In the genomic region with DNA sequence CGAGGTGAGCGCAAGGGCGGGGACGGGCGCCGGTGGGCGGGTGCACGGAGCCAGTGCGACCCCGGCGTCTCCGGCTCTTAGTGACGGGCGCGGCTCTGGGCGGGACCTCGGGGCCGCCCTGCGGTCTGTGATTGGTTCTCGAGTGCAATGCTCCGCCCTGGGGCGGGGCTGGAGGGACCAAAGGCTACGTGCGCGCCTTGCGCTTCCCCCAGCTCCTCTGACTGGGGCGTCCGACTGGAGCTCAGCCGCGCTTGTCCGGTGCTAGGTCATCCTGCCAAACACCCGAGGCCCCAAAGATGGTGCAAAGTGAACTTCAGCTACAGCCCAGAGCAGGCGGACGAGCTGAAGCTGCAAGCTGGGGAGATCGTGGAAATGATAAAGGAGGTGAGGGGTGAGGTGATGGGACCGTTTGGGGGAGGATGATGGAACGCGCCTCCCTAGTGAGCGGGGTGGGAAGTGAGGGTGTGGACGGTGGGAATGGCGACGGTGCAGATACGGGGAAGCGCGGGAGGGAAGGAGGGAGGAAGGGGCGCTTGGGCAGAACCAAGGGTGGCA, we compare ENCODE assay signal across 1 cellular context.
TF ChIP-seq lines count a peak whose summit lies in the region.

No MANE protein-coding gene starts in this region.

TF ChIP-seq in HepG2, 621 proteins besides CTCF, POLR2A, EP300 and RAD21 (continued from another document and continues in another):
- TF ChIP-seq ZNF567 (CRISPR knock-in tag; IDR thresholded peaks at IDR 0.05; ENCODE audit: borderline replicate concordance) (no peak), SOX6 (IDR thresholded peaks at IDR 0.05) (no peak), SOX6 (CRISPR knock-in tag; IDR thresholded peaks at IDR 0.05) (no peak), ZNF292 (CRISPR knock-in tag; IDR thresholded peaks at IDR 0.05; ENCODE audit: borderline replicate concordance, low read depth) (no peak), IKZF1 (IDR thresholded peaks at IDR 0.05) (no peak), RORA (CRISPR knock-in tag; IDR thresholded peaks at IDR 0.05) (no peak), MED13 (CRISPR knock-in tag; IDR thresholded peaks at IDR 0.05) (no peak), ZNF589 (CRISPR knock-in tag; conservative IDR thresholded peaks at IDR 0.05) (no peak), IKZF5 (CRISPR knock-in tag; IDR thresholded peaks at IDR 0.05) (peak; percentile 72; the same call in 1 of the 2 replicates), ZNF256 (CRISPR knock-in tag; conservative IDR thresholded peaks at IDR 0.05) (no peak), BHLHE40 (IDR thresholded peaks at IDR 0.05; ENCODE audit: low read length) (no peak), EED (CRISPR knock-in tag; IDR thresholded peaks at IDR 0.05) (peak; percentile 41; the same call in 1 of the 2 replicates), MXI1 (IDR thresholded peaks at IDR 0.05; ENCODE audit: borderline replicate concordance, low read depth, low read length) (peak; percentile 79; the same call in 1 of the 3 replicates), ZNF264 (CRISPR knock-in tag; IDR thresholded peaks at IDR 0.05) (no peak), ZNF367 (CRISPR knock-in tag; IDR thresholded peaks at IDR 0.05; ENCODE audit: borderline replicate concordance) (no peak), NCOA1 (CRISPR knock-in tag; IDR thresholded peaks at IDR 0.05) (no peak; the same call in 1 of the 2 replicates), ZNF337 (CRISPR knock-in tag; IDR thresholded peaks at IDR 0.05; ENCODE audit: borderline replicate concordance, low read depth) (no peak), CCAR2 (optimal IDR thresholded peaks at IDR 0.05; ENCODE audit: low read depth, low read length) (no peak), ZNF276 (CRISPR knock-in tag; IDR thresholded peaks at IDR 0.05; ENCODE audit: low read depth) (no peak; the same call in 1 of the 2 replicates), ZFP37 (CRISPR knock-in tag; IDR thresholded peaks at IDR 0.05; ENCODE audit: borderline replicate concordance) (0 out of 2 replicates have a peak, but pooled peaks have one; percentile 10), ZKSCAN1 (IDR thresholded peaks at IDR 0.05; ENCODE audit: low read length) (no peak), ZNF841 (CRISPR knock-in tag; IDR thresholded peaks at IDR 0.05; ENCODE audit: borderline replicate concordance) (no peak), MIXL1 (CRISPR knock-in tag; IDR thresholded peaks at IDR 0.05) (no peak), ZNF558 (CRISPR knock-in tag; IDR thresholded peaks at IDR 0.05; ENCODE audit: borderline replicate concordance) (no peak), E2F5 (CRISPR knock-in tag; conservative IDR thresholded peaks at IDR 0.05) (no peak), NRL (CRISPR knock-in tag; IDR thresholded peaks at IDR 0.05; ENCODE audit: borderline replicate concordance) (peak; percentile 31; the same call in 1 of the 2 replicates), ZBTB39 (CRISPR knock-in tag; IDR thresholded peaks at IDR 0.05) (no peak; the same call in 1 of the 2 replicates), SAP130 (CRISPR knock-in tag; IDR thresholded peaks at IDR 0.05; ENCODE audit: low read depth) (peak; percentile 87), ZBTB8A (CRISPR knock-in tag; IDR thresholded peaks at IDR 0.05; ENCODE audit: borderline replicate concordance, low read depth) (no peak), TAF15 (IDR thresholded peaks at IDR 0.05; ENCODE audit: low read depth, low read length, poor library complexity, severe bottlenecking) (no peak), ZFP82 (CRISPR knock-in tag; IDR thresholded peaks at IDR 0.05; ENCODE audit: borderline replicate concordance) (peak; percentile 23; the same call in 1 of the 2 replicates), ARNT2 (CRISPR knock-in tag; IDR thresholded peaks at IDR 0.05; ENCODE audit: low read depth) (no peak), ATM (IDR thresholded peaks at IDR 0.05; ENCODE audit: borderline replicate concordance) (no peak), SMC3 (IDR thresholded peaks at IDR 0.05; ENCODE audit: low read length) (no peak), GATAD1 (CRISPR knock-in tag; IDR thresholded peaks at IDR 0.05) (peak; percentile 33; the same call in 1 of the 2 replicates), ZNF496 (CRISPR knock-in tag; IDR thresholded peaks at IDR 0.05; ENCODE audit: insufficient replicate concordance) (no peak), MLLT10 (CRISPR knock-in tag; IDR thresholded peaks at IDR 0.05) (no peak), BCLAF1 (IDR thresholded peaks at IDR 0.05) (no peak), PHF8 (CRISPR knock-in tag; IDR thresholded peaks at IDR 0.05) (peak; percentile 82), U2AF1 (optimal IDR thresholded peaks at IDR 0.05; ENCODE audit: low read depth, low read length) (no peak), ZFX (CRISPR knock-in tag; IDR thresholded peaks at IDR 0.05; ENCODE audit: low read depth) (peak; percentile 75), REXO4 (CRISPR knock-in tag; IDR thresholded peaks at IDR 0.05; ENCODE audit: borderline replicate concordance) (no peak), ZNF251 (CRISPR knock-in tag; IDR thresholded peaks at IDR 0.05) (0 out of 2 replicates have a peak, but pooled peaks have one; percentile 46), TBL1XR1 (IDR thresholded peaks at IDR 0.05; ENCODE audit: borderline replicate concordance, low read length, partially characterized antibody) (no peak), ZNF704 (CRISPR knock-in tag; IDR thresholded peaks at IDR 0.05; ENCODE audit: borderline replicate concordance) (no peak), SP5 (CRISPR knock-in tag; IDR thresholded peaks at IDR 0.05; ENCODE audit: borderline replicate concordance, low read depth) (peak; percentile 72; the same call in 1 of the 2 replicates), SPEN (CRISPR knock-in tag; IDR thresholded peaks at IDR 0.05; ENCODE audit: low read depth) (peak; percentile 42; the same call in 1 of the 2 replicates), ZEB1 (IDR thresholded peaks at IDR 0.05; ENCODE audit: insufficient replicate concordance, low read depth) (no peak)
- TF ChIP-seq, protein P1, sequence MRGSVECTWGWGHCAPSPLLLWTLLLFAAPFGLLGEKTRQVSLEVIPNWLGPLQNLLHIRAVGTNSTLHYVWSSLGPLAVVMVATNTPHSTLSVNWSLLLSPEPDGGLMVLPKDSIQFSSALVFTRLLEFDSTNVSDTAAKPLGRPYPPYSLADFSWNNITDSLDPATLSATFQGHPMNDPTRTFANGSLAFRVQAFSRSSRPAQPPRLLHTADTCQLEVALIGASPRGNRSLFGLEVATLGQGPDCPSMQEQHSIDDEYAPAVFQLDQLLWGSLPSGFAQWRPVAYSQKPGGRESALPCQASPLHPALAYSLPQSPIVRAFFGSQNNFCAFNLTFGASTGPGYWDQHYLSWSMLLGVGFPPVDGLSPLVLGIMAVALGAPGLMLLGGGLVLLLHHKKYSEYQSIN (CRISPR knock-in tag; IDR thresholded peaks at IDR 0.05; ENCODE audit: borderline replicate concordance) = no peak
- TF ChIP-seq, protein P2, sequence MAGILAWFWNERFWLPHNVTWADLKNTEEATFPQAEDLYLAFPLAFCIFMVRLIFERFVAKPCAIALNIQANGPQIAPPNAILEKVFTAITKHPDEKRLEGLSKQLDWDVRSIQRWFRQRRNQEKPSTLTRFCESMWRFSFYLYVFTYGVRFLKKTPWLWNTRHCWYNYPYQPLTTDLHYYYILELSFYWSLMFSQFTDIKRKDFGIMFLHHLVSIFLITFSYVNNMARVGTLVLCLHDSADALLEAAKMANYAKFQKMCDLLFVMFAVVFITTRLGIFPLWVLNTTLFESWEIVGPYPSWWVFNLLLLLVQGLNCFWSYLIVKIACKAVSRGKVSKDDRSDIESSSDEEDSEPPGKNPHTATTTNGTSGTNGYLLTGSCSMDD (CRISPR knock-in tag; IDR thresholded peaks at IDR 0.05) = no peak
- TF ChIP-seq, protein P3, sequence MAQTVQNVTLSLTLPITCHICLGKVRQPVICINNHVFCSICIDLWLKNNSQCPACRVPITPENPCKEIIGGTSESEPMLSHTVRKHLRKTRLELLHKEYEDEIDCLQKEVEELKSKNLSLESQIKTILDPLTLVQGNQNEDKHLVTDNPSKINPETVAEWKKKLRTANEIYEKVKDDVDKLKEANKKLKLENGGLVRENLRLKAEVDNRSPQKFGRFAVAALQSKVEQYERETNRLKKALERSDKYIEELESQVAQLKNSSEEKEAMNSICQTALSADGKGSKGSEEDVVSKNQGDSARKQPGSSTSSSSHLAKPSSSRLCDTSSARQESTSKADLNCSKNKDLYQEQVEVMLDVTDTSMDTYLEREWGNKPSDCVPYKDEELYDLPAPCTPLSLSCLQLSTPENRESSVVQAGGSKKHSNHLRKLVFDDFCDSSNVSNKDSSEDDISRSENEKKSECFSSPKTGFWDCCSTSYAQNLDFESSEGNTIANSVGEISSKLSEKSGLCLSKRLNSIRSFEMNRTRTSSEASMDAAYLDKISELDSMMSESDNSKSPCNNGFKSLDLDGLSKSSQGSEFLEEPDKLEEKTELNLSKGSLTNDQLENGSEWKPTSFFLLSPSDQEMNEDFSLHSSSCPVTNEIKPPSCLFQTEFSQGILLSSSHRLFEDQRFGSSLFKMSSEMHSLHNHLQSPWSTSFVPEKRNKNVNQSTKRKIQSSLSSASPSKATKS (CRISPR knock-in tag; IDR thresholded peaks at IDR 0.05) = no peak
